20 cellular contexts compared by ENCODE assay signal in genomic region chr12:96099986-96100385, GRCh38.
A peak's percentile ranks its signal among the peaks of the same experiment; 100 is the strongest.
DNase-seq lines count a peak whose midpoint lies in the region; ATAC-seq and TF ChIP-seq lines count a peak whose summit lies in the region.
"Had no signal": no experiment of that assay in that cellular context is flagged by ENCODE, and none has a peak within 500 bp of the region (broad histone marks: within the 10 kb centered on the region; RNA-seq: fewer than 3 reads in every experiment).

No MANE protein-coding gene starts in this region.

- intact Hi-C loops in CD4-positive, alpha-beta T cell (cut with DNase I, micrococcal nuclease): no loop called here
- intact Hi-C loops in OCI-LY7 (cut with micrococcal nuclease; ENCODE audit: unreplicated experiment): no loop called here

- H3K27me3 ChIP-seq in CD4-positive, alpha-beta T cell (ENCODE audit: control insufficient read depth, insufficient read depth, low read length): no peaks in the 10 kb centered on the region
- H3K27me3 ChIP-seq in tibial nerve: no peaks in the 10 kb centered on the region
- H3K27me3 ChIP-seq: colonic mucosa, pancreas had no signal

- H3K4me1 ChIP-seq in OCI-LY7 (ENCODE audit: insufficient read depth, low read length, poor library complexity, severe bottlenecking) (peaks cover 5% of the 10 kb centered on the region), tibial nerve (no peaks in the 10 kb centered on the region)
- H3K4me1 ChIP-seq: Caco-2, colonic mucosa, pancreas had no signal

- BruUV-seq in OCI-LY7 (replicated peaks; lab: Mats Ljungman, UMichigan): no TSS peak

- H3K36me3 ChIP-seq in OCI-LY7 (ENCODE audit: insufficient read depth, low read length) (no peaks in the 10 kb centered on the region), tibial nerve (no peaks in the 10 kb centered on the region)
- H3K36me3 ChIP-seq: colonic mucosa, pancreas had no signal

- 78 to 90% methylated on average over 7 of the region's 7 CpGs for whole genome bisulfite sequencing in tibial nerve, 2 donors

- ATAC-seq in CD4-positive, alpha-beta T cell (ENCODE audit: poor library complexity): peak; percentile 43
- ATAC-seq: left lobe of liver, pancreas had no signal

- H3K4me3 ChIP-seq in OCI-LY7 (ENCODE audit: low read depth, low read length, poor library complexity, severe bottlenecking) (no peak overlapping the region), tibial nerve (no peak overlapping the region)
- H3K4me3 ChIP-seq: colonic mucosa, pancreas, PC-9 had no signal

- peak overlapping the region; percentile 33 for H3K27ac Mint-ChIP-seq in CD4-positive, alpha-beta T cell
- H3K27ac Mint-ChIP-seq in chondrocyte (ENCODE audit: unreplicated experiment): no peak overlapping the region

- TF ChIP-seq POLR2A in tibial nerve (IDR thresholded peaks at IDR 0.05): no peak

- no peaks in the 10 kb centered on the region for H3K9me2 ChIP-seq in OCI-LY7 (ENCODE audit: insufficient read depth, low read length)

- H3K4me2 ChIP-seq in OCI-LY7 (ENCODE audit: low read length): no peak overlapping the region
- H3K4me2 ChIP-seq: PC-9 had no signal

- no peak for TF ChIP-seq EP300 in tibial nerve (IDR thresholded peaks at IDR 0.05)

- DNase-seq in activated effector memory CD4-positive, alpha-beta T cell treated with Interleukin-2 at 50 U/mL for 16 hours: peak; percentile 9
- DNase-seq in activated effector memory CD4-positive, alpha-beta T cell treated with anti-CD3 and anti-CD28 coated beads, Interleukin-2, amount 50 U/mL, for 16 hours: no peak
- peak in 4 of 10 experiments; percentile 1 to 15 (median 10) for DNase-seq in CD4-positive, alpha-beta T cell
- peak; percentile 10 for DNase-seq in OCI-LY7 (ENCODE audit: low spot score)
- DNase-seq in lung microvascular endothelial cell (ENCODE audit: low read depth in 2 of 2): peak; percentile 43 to 57
- no peak for DNase-seq in tibial nerve (ENCODE audit: low spot score in 2 of 2)
- DNase-seq in substantia nigra (lab: John Stamatoyannopoulos, UW): no peak
- DNase-seq in chondrocyte (ENCODE audit: low spot score): no peak
- DNase-seq: activated gamma-delta T cell; Caco-2; colonic mucosa; GOT3; IMR-90; NCI-H1092 treated with DMSO at 0.1 percent for 48 hours; NCI-H2107; NCI-H526 treated with DMSO at 0.1 percent for 48 hours; pancreas; PC-9; stimulated activated CD4-positive, alpha-beta T cell treated with anti-CD3 and anti-CD28 coated beads, Interleukin-2, amount 100 ng/mL, for 24 hours had no signal

- H4K20me1 ChIP-seq in OCI-LY7 (ENCODE audit: insufficient read depth, low read length): no peaks in the 10 kb centered on the region

- no peaks in the 10 kb centered on the region for H3K9me3 ChIP-seq in CD4-positive, alpha-beta T cell (ENCODE audit: control insufficient read depth, low read length)
- H3K9me3 ChIP-seq in OCI-LY7 (ENCODE audit: low read length) (no peaks in the 10 kb centered on the region), tibial nerve (no peaks in the 10 kb centered on the region)
- H3K9me3 ChIP-seq: colonic mucosa, pancreas had no signal

- TF ChIP-seq CTCF in CD4-positive, alpha-beta T cell (IDR thresholded peaks at IDR 0.05): no peak
- TF ChIP-seq CTCF in OCI-LY7 (conservative IDR thresholded peaks at IDR 0.05; ENCODE audit: low read length) (no peak), tibial nerve (IDR thresholded peaks at IDR 0.05) (no peak), chondrocyte (IDR thresholded peaks at IDR 0.05) (no peak)

- no peaks in the 10 kb centered on the region for H3K9me3 Mint-ChIP-seq in CD4-positive, alpha-beta T cell
- H3K9me3 Mint-ChIP-seq in chondrocyte (ENCODE audit: low read depth): no peaks in the 10 kb centered on the region

- H3K27me3 Mint-ChIP-seq in CD4-positive, alpha-beta T cell: no peaks in the 10 kb centered on the region
- H3K27me3 Mint-ChIP-seq in chondrocyte (ENCODE audit: low read depth): no peaks in the 10 kb centered on the region

- H3K36me3 Mint-ChIP-seq in CD4-positive, alpha-beta T cell (ENCODE audit: low read depth): no peaks in the 10 kb centered on the region
- no peaks in the 10 kb centered on the region for H3K36me3 Mint-ChIP-seq in chondrocyte (ENCODE audit: low read depth)

- H2AFZ ChIP-seq in OCI-LY7 (ENCODE audit: low read length): no peak overlapping the region
- H2AFZ ChIP-seq: PC-9 had no signal

- CTCF ChIA-PET in CD4-positive, alpha-beta T cell (lab: Charles Lee): interaction anchor here (0.6 to 1.0 kb wide), 6 partner anchors 10 to 102 kb away, joined by 3 to 8 read pairs (median 3); no protein-coding TSS in a partner anchor
- CTCF ChIA-PET in OCI-LY7 (lab: Charles Lee; ENCODE audit: unreplicated experiment): no interaction called here

- H3K4me1 Mint-ChIP-seq in CD4-positive, alpha-beta T cell (ENCODE audit: low read depth): peaks cover 30% of the 10 kb centered on the region
- no peaks in the 10 kb centered on the region for H3K4me1 Mint-ChIP-seq in chondrocyte (ENCODE audit: low read depth)

- H3K27ac ChIP-seq in CD4-positive, alpha-beta T cell (ENCODE audit: low read depth, low read length): no peak overlapping the region
- H3K27ac ChIP-seq in OCI-LY7 (ENCODE audit: low read depth, low read length, poor library complexity, severe bottlenecking) (no peak overlapping the region), tibial nerve (no peak overlapping the region), substantia nigra (ENCODE audit: low read depth, low read length, poor library complexity, severe bottlenecking) (no peak overlapping the region)
- H3K27ac ChIP-seq: colonic mucosa, pancreas, PC-9 had no signal

- no peaks in the 10 kb centered on the region for H3K79me2 ChIP-seq in OCI-LY7 (ENCODE audit: insufficient read depth, low read depth, low read length)

- POLR2A ChIA-PET in CD4-positive, alpha-beta T cell (lab: Charles Lee): interaction anchor here (1.1 to 1.5 kb wide), 2 partner anchors 58 to 115 kb away, joined by 3 to 6 read pairs; no protein-coding TSS in a partner anchor
- POLR2A ChIA-PET in OCI-LY7 (lab: Charles Lee): interaction anchor here (0.6 to 0.7 kb wide), 2 partner anchors 29 to 116 kb away, joined by 3 to 5 read pairs; no protein-coding TSS in a partner anchor

- H3K4me3 Mint-ChIP-seq in CD4-positive, alpha-beta T cell: peak overlapping the region; percentile 45
- no peak overlapping the region for H3K4me3 Mint-ChIP-seq in chondrocyte (ENCODE audit: unreplicated experiment)

Comparison
In these comparisons a context has a peak if more than half of its experiments do, and no peak if none do; other contexts are left out.
1. DNase-seq: peak in activated effector memory CD4-positive, alpha-beta T cell treated with Interleukin-2 at 50 U/mL for 16 hours (single experiment), OCI-LY7 (single experiment) and lung microvascular endothelial cell (2 of 2); none in activated effector memory CD4-positive, alpha-beta T cell treated with anti-CD3 and anti-CD28 coated beads, Interleukin-2, amount 50 U/mL, for 16 hours (single experiment), tibial nerve (0 of 2), substantia nigra (0 of 49) and chondrocyte (single experiment).